ENCODE assay signal across 30 cellular contexts in genomic region chr21:44650973-44651675, GRCh38. TPM values are rescaled to one million over a fixed set of nuclear protein-coding genes. Genes with fewer than 3 reads are reported as not detected.
"Had no signal": no experiment of that assay in that cellular context is flagged by ENCODE, and none has a peak within 500 bp of the region (broad histone marks: within the 10 kb centered on the region; RNA-seq: fewer than 3 reads in every experiment).

No MANE protein-coding gene starts in this region.

- H3K9me3 ChIP-seq: tibial artery had no signal

- H3K4me1 ChIP-seq: heart right ventricle, tibial artery had no signal

- H3K4me3 ChIP-seq: cardiac muscle cell, heart right ventricle, tibial artery had no signal

- H3K27ac ChIP-seq: cardiac muscle cell, heart right ventricle, tibial artery, WERI-Rb-1 had no signal

- DNase-seq: activated CD4-positive, alpha-beta T cell treated with anti-CD3 and anti-CD28 coated beads, Interleukin-2, amount 10 ng/mL, durations not matched to agents 7 days and 5 days; activated CD4-positive, CD25-positive, alpha-beta regulatory T cell treated with anti-CD3 and anti-CD28 coated beads, Interleukin-2, amount 50 U/mL, for 72 hours; activated CD8-positive, alpha-beta memory T cell treated with anti-CD3 and anti-CD28 coated beads, Interleukin-2, amount 50 U/mL, for 48 hours; activated effector memory CD4-positive, alpha-beta T cell treated with Interleukin-2 at 50 U/mL for 16 hours; activated naive CD4-positive, alpha-beta T cell treated with anti-CD3 and anti-CD28 coated beads for 36 hours; activated naive CD8-positive, alpha-beta T cell treated with anti-CD3 and anti-CD28 coated beads, Interleukin-2, amount 50 U/mL, for 24 hours; cortex of kidney; foreskin fibroblast; heart right ventricle; islet precursor cell; left cardiac atrium; occipital lobe; retina; stimulated activated CD4-positive, alpha-beta T cell treated with anti-CD3 and anti-CD28 coated beads, Interleukin-4, amount 100 ng/mL, for 4 hours; stimulated activated naive CD8-positive, alpha-beta T cell treated with anti-CD3 and anti-CD28 coated beads, Interleukin-15, amount 100 ng/mL, for 72 hours; tibial artery; WERI-Rb-1 had no signal

- H3K36me3 ChIP-seq: cardiac muscle cell, heart right ventricle, tibial artery, WERI-Rb-1 had no signal

- H3K4me3 Mint-ChIP-seq: activated CD4-positive, alpha-beta T cell treated with anti-CD3 and anti-CD28 coated beads, Interleukin-2, amount 10 ng/mL, durations not matched to agents 7 days and 5 days; activated naive CD4-positive, alpha-beta T cell treated with anti-CD3 and anti-CD28 coated beads for 36 hours; activated naive CD8-positive, alpha-beta T cell treated with anti-CD3 and anti-CD28 coated beads, Interleukin-2, amount 50 U/mL, for 24 hours; memory B cell; stimulated activated naive CD8-positive, alpha-beta T cell treated with anti-CD3 and anti-CD28 coated beads, Interleukin-15, amount 100 ng/mL, for 72 hours; T-helper 2 cell treated with Interferon-gamma antibody and Interleukin-4, amounts not matched to agents 5 μg/mL and 100 μg/mL, for 36 hours had no signal

- H3K27ac Mint-ChIP-seq: activated CD4-positive, alpha-beta T cell treated with anti-CD3 and anti-CD28 coated beads, Interleukin-2, amount 10 ng/mL, durations not matched to agents 7 days and 5 days; activated naive CD4-positive, alpha-beta T cell treated with anti-CD3 and anti-CD28 coated beads for 36 hours; activated naive CD8-positive, alpha-beta T cell treated with anti-CD3 and anti-CD28 coated beads, Interleukin-2, amount 50 U/mL, for 24 hours; memory B cell; T-helper 2 cell treated with Interferon-gamma antibody and Interleukin-4, amounts not matched to agents 5 μg/mL and 100 μg/mL, for 36 hours had no signal

- H3K27me3 Mint-ChIP-seq: activated CD4-positive, alpha-beta T cell treated with anti-CD3 and anti-CD28 coated beads, Interleukin-2, amount 10 ng/mL, durations not matched to agents 7 days and 5 days; activated naive CD8-positive, alpha-beta T cell treated with anti-CD3 and anti-CD28 coated beads, Interleukin-2, amount 50 U/mL, for 24 hours; stimulated activated naive CD8-positive, alpha-beta T cell treated with anti-CD3 and anti-CD28 coated beads, Interleukin-15, amount 100 ng/mL, for 72 hours had no signal

- H3K27me3 ChIP-seq: cardiac muscle cell had no signal

- H3K36me3 Mint-ChIP-seq: memory B cell had no signal

- ATAC-seq: activated naive CD8-positive, alpha-beta T cell treated with anti-CD3 and anti-CD28 coated beads, Interleukin-2, amount 50 U/mL, for 24 hours; heart right ventricle; left cardiac atrium; stimulated activated naive CD8-positive, alpha-beta T cell treated with anti-CD3 and anti-CD28 coated beads, Interleukin-15, amount 100 ng/mL, for 72 hours had no signal

RNA-seq across cellular contexts. Expression of gene KRTAP12-4, which starts 3.3 kb away (rescaled TPM):
- total RNA-seq: activated CD4-positive, alpha-beta T cell treated with anti-CD3 and anti-CD28 coated beads, Interleukin-2, amount 10 ng/mL, durations not matched to agents 7 days and 5 days; activated CD8-positive, alpha-beta memory T cell treated with anti-CD3 and anti-CD28 coated beads for 36 hours; activated naive CD4-positive, alpha-beta T cell treated with anti-CD3 and anti-CD28 coated beads for 36 hours; cardiac muscle cell; cerebellum; epithelial cell of proximal tubule; fibroblast of lung; heart right ventricle; left cardiac atrium; liver; mononuclear cell; myocyte; occipital lobe; posterior vena cava; urinary bladder had no signal
- polyA plus RNA-seq: cardiac muscle cell, fibroblast of lung, heart right ventricle, liver, neural cell, urinary bladder had no signal

RNA-seq across cellular contexts. Expression of gene KRTAP10-11, which starts 4.9 kb away (rescaled TPM):
- total RNA-seq: activated CD4-positive, alpha-beta T cell treated with anti-CD3 and anti-CD28 coated beads, Interleukin-2, amount 10 ng/mL, durations not matched to agents 7 days and 5 days; activated CD8-positive, alpha-beta memory T cell treated with anti-CD3 and anti-CD28 coated beads for 36 hours; activated naive CD4-positive, alpha-beta T cell treated with anti-CD3 and anti-CD28 coated beads for 36 hours; cardiac muscle cell; cerebellum; epithelial cell of proximal tubule; fibroblast of lung; heart right ventricle; left cardiac atrium; liver; mononuclear cell; myocyte; occipital lobe; posterior vena cava; urinary bladder had no signal
- polyA plus RNA-seq: cardiac muscle cell, fibroblast of lung, heart right ventricle, liver, neural cell, urinary bladder had no signal

RNA-seq across cellular contexts. Expression of gene KRTAP12-3, which starts 6.6 kb away (rescaled TPM):
- total RNA-seq: activated CD4-positive, alpha-beta T cell treated with anti-CD3 and anti-CD28 coated beads, Interleukin-2, amount 10 ng/mL, durations not matched to agents 7 days and 5 days; activated CD8-positive, alpha-beta memory T cell treated with anti-CD3 and anti-CD28 coated beads for 36 hours; activated naive CD4-positive, alpha-beta T cell treated with anti-CD3 and anti-CD28 coated beads for 36 hours; cardiac muscle cell; cerebellum; epithelial cell of proximal tubule; fibroblast of lung; heart right ventricle; left cardiac atrium; liver; mononuclear cell; myocyte; occipital lobe; posterior vena cava; urinary bladder had no signal
- polyA plus RNA-seq: cardiac muscle cell, fibroblast of lung, heart right ventricle, liver, neural cell, urinary bladder had no signal

RNA-seq across cellular contexts. Expression of gene KRTAP10-10, which starts 14.0 kb away (rescaled TPM):
- total RNA-seq: activated CD4-positive, alpha-beta T cell treated with anti-CD3 and anti-CD28 coated beads, Interleukin-2, amount 10 ng/mL, durations not matched to agents 7 days and 5 days; activated CD8-positive, alpha-beta memory T cell treated with anti-CD3 and anti-CD28 coated beads for 36 hours; activated naive CD4-positive, alpha-beta T cell treated with anti-CD3 and anti-CD28 coated beads for 36 hours; cardiac muscle cell; cerebellum; epithelial cell of proximal tubule; fibroblast of lung; heart right ventricle; left cardiac atrium; liver; mononuclear cell; myocyte; occipital lobe; posterior vena cava; urinary bladder had no signal
- polyA plus RNA-seq: cardiac muscle cell, fibroblast of lung, heart right ventricle, liver, neural cell, urinary bladder had no signal

RNA-seq across cellular contexts. Expression of gene KRTAP12-2, which starts 15.6 kb away (rescaled TPM):
- total RNA-seq: activated CD4-positive, alpha-beta T cell treated with anti-CD3 and anti-CD28 coated beads, Interleukin-2, amount 10 ng/mL, durations not matched to agents 7 days and 5 days; activated CD8-positive, alpha-beta memory T cell treated with anti-CD3 and anti-CD28 coated beads for 36 hours; activated naive CD4-positive, alpha-beta T cell treated with anti-CD3 and anti-CD28 coated beads for 36 hours; cardiac muscle cell; cerebellum; epithelial cell of proximal tubule; fibroblast of lung; heart right ventricle; left cardiac atrium; liver; mononuclear cell; myocyte; occipital lobe; urinary bladder had no signal
- polyA plus RNA-seq: cardiac muscle cell, fibroblast of lung, heart right ventricle, liver, neural cell, urinary bladder had no signal
